ENCODE assay signal across 10 cellular contexts in genomic region chr6:40550096-40550731, GRCh38. TPM values are rescaled to one million over a fixed set of nuclear protein-coding genes. Genes with fewer than 3 reads are reported as not detected.
DNase-seq lines count a peak whose midpoint lies in the region; ATAC-seq, FAIRE-seq and TF ChIP-seq lines count a peak whose summit lies in the region.
"Had no signal": no experiment of that assay in that cellular context is flagged by ENCODE, and none has a peak within 500 bp of the region (broad histone marks: within the 10 kb centered on the region; RNA-seq: fewer than 3 reads in every experiment).

No MANE protein-coding gene starts in this region.

- no peaks in the 10 kb centered on the region for H3F3A ChIP-seq in neural progenitor cell (ENCODE audit: low read depth)

- no peaks in the 10 kb centered on the region for H3K27me3 ChIP-seq in neural progenitor cell

- no peak overlapping the region for H3K4me2 ChIP-seq in neural progenitor cell

- peak; percentile 43 for FAIRE-seq in H54 (lab: Jason Lieb, UNC)

- no peak for ATAC-seq in GM21390 (IDR thresholded peaks at IDR 0.05; ENCODE audit: unreplicated experiment)
- ATAC-seq in HG02970 (IDR thresholded peaks at IDR 0.05; ENCODE audit: low FRiP score, unreplicated experiment): no peak
- ATAC-seq: naive thymus-derived CD8-positive, alpha-beta T cell had no signal

- H3K9me3 Mint-ChIP-seq in neural progenitor cell: no peaks in the 10 kb centered on the region
- H3K9me3 Mint-ChIP-seq: naive thymus-derived CD8-positive, alpha-beta T cell; T-helper 1 cell treated with Interleukin-12 subunit alpha and Interleukin-12 subunit beta and Interleukin-4 antibody, amounts not matched to agents 30 μg/mL and 1 μg/mL, for 36 hours had no signal

- H4K20me1 ChIP-seq in neural progenitor cell (ENCODE audit: low read depth): no peaks in the 10 kb centered on the region

- peaks cover 12% of the 10 kb centered on the region for H3K4me1 ChIP-seq in neural progenitor cell

- H3K9me3 ChIP-seq in neural progenitor cell (ENCODE audit: low read depth): no peaks in the 10 kb centered on the region

- no peaks in the 10 kb centered on the region for H3K27me3 Mint-ChIP-seq in neural progenitor cell (ENCODE audit: insufficient read depth, low read depth)
- H3K27me3 Mint-ChIP-seq: naive thymus-derived CD8-positive, alpha-beta T cell had no signal

- H3K36me3 Mint-ChIP-seq in neural progenitor cell: no peaks in the 10 kb centered on the region
- H3K36me3 Mint-ChIP-seq: naive thymus-derived CD8-positive, alpha-beta T cell had no signal

- no peaks in the 10 kb centered on the region for H3K79me2 ChIP-seq in neural progenitor cell (ENCODE audit: low read depth)

- in situ Hi-C loops in Caki2 (cut with HindIII; ENCODE audit: low pct_unique_long_range_greater_than_20kb, low sequenced_read_pairs): no loop called here

- H3K9ac ChIP-seq in neural progenitor cell: no peak overlapping the region

- no peak overlapping the region for H2AFZ ChIP-seq in neural progenitor cell (replicated peaks)

- peaks cover 19% of the 10 kb centered on the region for H3K4me1 Mint-ChIP-seq in neural progenitor cell
- H3K4me1 Mint-ChIP-seq: naive thymus-derived CD8-positive, alpha-beta T cell had no signal

- H3K4me3 ChIP-seq in neural progenitor cell: no peak overlapping the region

- TF ChIP-seq CTCF in neural progenitor cell (IDR thresholded peaks at IDR 0.05): peak; percentile 76

- TF ChIP-seq POLR2A in H54 (IDR thresholded peaks at IDR 0.05; ENCODE audit: low read depth, low read length): no peak

- no peaks in the 10 kb centered on the region for H3K36me3 ChIP-seq in neural progenitor cell

- H3K27ac ChIP-seq in epithelial cell of prostate: no peak overlapping the region
- H3K27ac ChIP-seq in neural progenitor cell: no peak overlapping the region

- H3K4me3 Mint-ChIP-seq in neural progenitor cell: no peak overlapping the region
- H3K4me3 Mint-ChIP-seq: naive thymus-derived CD8-positive, alpha-beta T cell; T-helper 1 cell treated with Interleukin-12 subunit alpha and Interleukin-12 subunit beta and Interleukin-4 antibody, amounts not matched to agents 30 μg/mL and 1 μg/mL, for 36 hours had no signal

- no peak overlapping the region for H3K27ac Mint-ChIP-seq in neural progenitor cell
- H3K27ac Mint-ChIP-seq: naive thymus-derived CD8-positive, alpha-beta T cell; T-helper 1 cell treated with Interleukin-12 subunit alpha and Interleukin-12 subunit beta and Interleukin-4 antibody, amounts not matched to agents 30 μg/mL and 1 μg/mL, for 36 hours had no signal

- DNase-seq in Caki2 (ENCODE audit: low read depth): peak; percentile 24
- DNase-seq in H54 (ENCODE audit: insufficient read length, low spot score): peak; percentile 23
- DNase-seq in RKO (ENCODE audit: low spot score): peak; percentile 27
- peak; percentile 2 for DNase-seq in epithelial cell of prostate (ENCODE audit: low read depth, low spot score)
- DNase-seq in neural progenitor cell (ENCODE audit: low spot score): peak; percentile 66
- no peak for DNase-seq in UCSD-AML1 (lab: John Stamatoyannopoulos, UW; ENCODE audit: unreplicated experiment)

RNA-seq across cellular contexts. Expression of gene LRFN2, which starts 37.0 kb away (rescaled TPM):
- not detected in 2 replicates for total RNA-seq in Caki2 (2014; rRNA removed; shearing (Covaris generic); ENCODE audit: low replicate concordance)
- total RNA-seq in neural progenitor cell (ENCODE audit: low replicate concordance): 0.40 TPM in 1 of 2 replicates, not detected in the other
- total RNA-seq: naive thymus-derived CD8-positive, alpha-beta T cell had no signal
